22 cellular contexts compared by ENCODE assay signal in genomic region chr1:179178135-179178630, GRCh38.
"Had no signal": no experiment of that assay in that cellular context is flagged by ENCODE, and none has a peak within 500 bp of the region (broad histone marks: within the 10 kb centered on the region; RNA-seq: fewer than 3 reads in every experiment).

No MANE protein-coding gene starts in this region.

- ATAC-seq: body of pancreas; effector memory CD8-positive, alpha-beta T cell; gastroesophageal sphincter; heart right ventricle; left colon; sciatic nerve; stimulated activated naive B cell treated with anti-CD40 and anti-IgM and Interleukin-4, amounts not matched to agents 10 μg/mL and 1 μg/mL and 100 μg/mL, for 72 hours; T-cell had no signal

- H3K36me3 Mint-ChIP-seq: T-cell had no signal

- H3K4me1 ChIP-seq: body of pancreas had no signal

- H3K27me3 Mint-ChIP-seq: effector memory CD8-positive, alpha-beta T cell; stimulated activated naive B cell treated with anti-CD40 and anti-IgM and Interleukin-4, amounts not matched to agents 10 μg/mL and 1 μg/mL and 100 μg/mL, for 72 hours; T-cell had no signal

- H3K27ac Mint-ChIP-seq: effector memory CD8-positive, alpha-beta T cell; stimulated activated naive B cell treated with anti-CD40 and anti-IgM and Interleukin-4, amounts not matched to agents 10 μg/mL and 1 μg/mL and 100 μg/mL, for 72 hours; T-cell had no signal

- H3K27ac ChIP-seq: adrenal gland, body of pancreas, ovary, thyroid gland, vagina had no signal

- H3K4me3 Mint-ChIP-seq: effector memory CD8-positive, alpha-beta T cell; neural crest cell; stimulated activated naive B cell treated with anti-CD40 and anti-IgM and Interleukin-4, amounts not matched to agents 10 μg/mL and 1 μg/mL and 100 μg/mL, for 72 hours; T-cell had no signal

- H3K9me3 Mint-ChIP-seq: effector memory CD8-positive, alpha-beta T cell; neural crest cell; stimulated activated naive B cell treated with anti-CD40 and anti-IgM and Interleukin-4, amounts not matched to agents 10 μg/mL and 1 μg/mL and 100 μg/mL, for 72 hours; T-cell had no signal

- H3K4me3 ChIP-seq: adrenal gland, body of pancreas, gastroesophageal sphincter, heart right ventricle, lung, ovary, thyroid gland, vagina had no signal

- H3K9me3 ChIP-seq: adrenal gland, body of pancreas, gastroesophageal sphincter, heart right ventricle, ovary, thyroid gland, vagina had no signal

- H3K27me3 ChIP-seq: adrenal gland, body of pancreas, gastroesophageal sphincter, heart right ventricle, ovary, thyroid gland, vagina had no signal

- DNase-seq: activated CD4-positive, alpha-beta T cell treated with anti-CD3 and anti-CD28 coated beads for 1 hour; activated CD4-positive, alpha-beta T cell treated with anti-CD3 and anti-CD28 coated beads, Interleukin-2, amount 50 U/mL, for 4 hours; activated effector memory CD4-positive, alpha-beta T cell treated with Interleukin-2 at 50 U/mL for 16 hours; activated naive CD4-positive, alpha-beta T cell treated with anti-CD3 and anti-CD28 coated beads, Interleukin-2, amount 50 U/mL, for 16 hours; activated T-cell treated with anti-CD3 and anti-CD28 coated beads, Interleukin-2, amount 50 U/mL, for 1 hour; adrenal gland; body of pancreas; cerebellar nuclear complex; effector memory CD8-positive, alpha-beta T cell; heart right ventricle; left colon; midbrain; ovary; stimulated activated naive B cell treated with anti-CD40 and anti-IgM and Interleukin-4, amounts not matched to agents 10 μg/mL and 1 μg/mL and 100 μg/mL, for 72 hours; T-cell; T-helper 9 cell; thyroid gland had no signal

- H3K36me3 ChIP-seq: adrenal gland, gastroesophageal sphincter, heart right ventricle, ovary, thyroid gland, vagina had no signal
